16 cellular contexts compared by ENCODE assay signal in the genomic region with DNA sequence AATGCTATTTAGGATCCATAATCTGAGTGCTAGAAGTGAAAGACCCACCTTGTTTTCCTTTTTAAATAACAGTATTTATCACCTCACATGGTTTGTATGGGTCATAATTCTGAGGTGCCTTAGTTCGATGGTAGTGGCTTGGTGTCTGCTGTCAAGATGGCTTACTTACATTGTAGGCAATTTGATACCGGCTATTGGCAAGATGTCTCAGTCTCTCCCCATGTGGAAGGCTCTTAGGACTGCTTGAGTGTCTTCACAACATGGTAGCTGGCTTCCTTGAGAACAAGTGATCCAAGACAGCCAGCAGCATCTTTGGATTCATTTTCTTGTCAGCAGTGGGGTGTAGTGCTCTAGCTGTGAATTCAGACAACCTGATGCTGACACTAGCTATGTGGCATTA.
"Had no signal": no experiment of that assay in that cellular context is flagged by ENCODE, and none has a peak within 500 bp of the region (broad histone marks: within the 10 kb centered on the region; RNA-seq: fewer than 3 reads in every experiment).

No MANE protein-coding gene starts in this region.

- H3K27me3 Mint-ChIP-seq: activated CD4-positive, alpha-beta memory T cell treated with anti-CD3 and anti-CD28 coated beads for 36 hours; activated naive CD8-positive, alpha-beta T cell treated with anti-CD3 and anti-CD28 coated beads, Interleukin-2, amount 10 ng/mL, durations not matched to agents 7 days and 5 days had no signal

- H3K27ac ChIP-seq: ovary had no signal

- H3K36me3 ChIP-seq: breast epithelium, ovary had no signal

- H3K27me3 ChIP-seq: breast epithelium, ovary, stomach had no signal

- DNase-seq: activated CD4-positive, alpha-beta memory T cell treated with anti-CD3 and anti-CD28 coated beads for 36 hours; activated CD4-positive, alpha-beta T cell treated with anti-CD3 and anti-CD28 coated beads for 1 hour; activated gamma-delta T cell; activated naive CD8-positive, alpha-beta T cell treated with anti-CD3 and anti-CD28 coated beads, Interleukin-2, amount 10 ng/mL, durations not matched to agents 7 days and 5 days; activated T-cell treated with anti-CD3 and anti-CD28 coated beads, Interleukin-2, amount 50 U/mL, for 48 hours; anterior cingulate cortex; foreskin fibroblast; islet precursor cell; nephron progenitor cell; ovary; stimulated activated CD4-positive, alpha-beta T cell treated with anti-CD3 and anti-CD28 coated beads, Interleukin-4, amount 100 ng/mL, for 4 hours; stomach; T-helper 9 cell had no signal

- ATAC-seq: esophagus mucosa, left lobe of liver had no signal

- H3K4me3 Mint-ChIP-seq: activated CD4-positive, alpha-beta memory T cell treated with anti-CD3 and anti-CD28 coated beads for 36 hours; activated naive CD8-positive, alpha-beta T cell treated with anti-CD3 and anti-CD28 coated beads, Interleukin-2, amount 10 ng/mL, durations not matched to agents 7 days and 5 days; nephron progenitor cell had no signal

- H3K4me3 ChIP-seq: breast epithelium, ovary, stomach had no signal

- H3K4me1 ChIP-seq: breast epithelium had no signal

- H3K9me3 ChIP-seq: breast epithelium, ovary, stomach had no signal

- H3K9me3 Mint-ChIP-seq: activated CD4-positive, alpha-beta memory T cell treated with anti-CD3 and anti-CD28 coated beads for 36 hours had no signal

- H3K27ac Mint-ChIP-seq: activated CD4-positive, alpha-beta memory T cell treated with anti-CD3 and anti-CD28 coated beads for 36 hours; activated naive CD8-positive, alpha-beta T cell treated with anti-CD3 and anti-CD28 coated beads, Interleukin-2, amount 10 ng/mL, durations not matched to agents 7 days and 5 days had no signal
